In genomic region chr17:40414312-40414711, GRCh38 we compare ENCODE assay signal across 9 cellular contexts. TPM values are rescaled to one million over a fixed set of nuclear protein-coding genes. Genes with fewer than 3 reads are reported as not detected.
"Had no signal": no experiment of that assay in that cellular context is flagged by ENCODE, and none has a peak within 500 bp of the region (broad histone marks: within the 10 kb centered on the region; RNA-seq: fewer than 3 reads in every experiment).

No MANE protein-coding gene starts in this region.

RNA-seq across cellular contexts. Expression of gene GJD3, which starts 49.8 kb away (rescaled TPM):
- total RNA-seq: activated CD8-positive, alpha-beta memory T cell treated with anti-CD3 and anti-CD28 coated beads for 36 hours; activated CD8-positive, alpha-beta T cell treated with anti-CD3 and anti-CD28 coated beads for 36 hours; activated T-cell treated with anti-CD3 and anti-CD28 coated beads, Interleukin-2, amount 50 U/mL, for 72 hours; activated T-helper 17 cell treated with anti-CD3 and anti-CD28 coated beads, Interleukin-2, amount 50 U/mL, for 72 hours; LHCN-M2; M059J; SJCRH30; T-cell had no signal
- polyA plus RNA-seq: adrenal gland had no signal
